Comparison of ENCODE assay signal across 8 cellular contexts in the genomic region with DNA sequence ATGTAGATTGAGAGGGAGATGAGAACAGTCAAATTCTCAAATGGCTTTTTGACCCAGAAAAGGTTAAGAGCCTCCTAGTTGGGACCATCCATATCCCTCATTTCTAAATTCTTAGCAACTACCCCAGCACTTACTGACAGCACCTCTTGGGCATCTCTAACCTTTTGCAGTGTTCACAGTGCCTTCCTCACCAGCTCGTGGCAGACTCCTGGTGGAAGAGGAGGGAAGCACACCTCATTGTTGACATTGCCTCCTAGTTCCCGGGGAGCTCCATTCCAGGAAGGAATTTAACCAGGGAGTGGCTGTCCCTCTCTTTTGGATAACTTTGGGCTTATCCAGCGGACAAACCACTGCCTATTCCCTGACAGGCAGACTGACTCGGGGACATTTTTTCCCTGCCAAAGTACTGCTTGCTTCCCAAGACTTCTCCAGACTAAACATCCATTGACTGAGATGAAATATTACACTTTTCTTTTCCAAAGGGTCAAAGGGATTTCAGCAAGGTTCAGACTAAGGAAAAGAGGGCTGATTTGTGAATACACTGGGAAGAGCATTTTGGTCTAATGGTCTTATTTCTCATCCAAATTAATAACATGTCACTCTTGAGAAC. TPM values are rescaled to one million over a fixed set of nuclear protein-coding genes. Genes with fewer than 3 reads are reported as not detected.
DNase-seq lines count a peak whose midpoint lies in the region; ATAC-seq and TF ChIP-seq lines count a peak whose summit lies in the region.

No MANE protein-coding gene starts in this region.

- peak; percentile 89 for TF ChIP-seq CTCF in A673 (conservative IDR thresholded peaks at IDR 0.05; ENCODE audit: low read depth, low read length)
- peak; percentile 59 for TF ChIP-seq CTCF in GM13976 (IDR thresholded peaks at IDR 0.05; ENCODE audit: borderline replicate concordance, control extremely low read depth, extremely low read depth, insufficient read depth, missing control alignments)
- TF ChIP-seq CTCF in MM.1S (IDR thresholded peaks at IDR 0.05; ENCODE audit: low read length), result peak; percentile 64
- peak; percentile 71 for TF ChIP-seq CTCF in SK-N-SH (IDR thresholded peaks at IDR 0.05)
- peak; percentile 53 to 80 for TF ChIP-seq CTCF in right atrium auricular region (IDR thresholded peaks at IDR 0.05)
- TF ChIP-seq CTCF in smooth muscle cell (IDR thresholded peaks at IDR 0.05; ENCODE audit: borderline replicate concordance, insufficient read depth, poor library complexity, severe bottlenecking), result peak; percentile 75

- in situ Hi-C loops in GM13976 (cut with MboI; ENCODE audit: low sequenced_read_pairs, unreplicated experiment), result no loop called here

- H3K27me3 ChIP-seq in A673 (replicated peaks; ENCODE audit: insufficient read depth, low read depth, low read length, poor library complexity), result no peaks in the 10 kb centered on the region
- no peaks in the 10 kb centered on the region for H3K27me3 ChIP-seq in MM.1S (replicated peaks; ENCODE audit: insufficient read depth, low read length)
- peaks cover 21% of the 10 kb centered on the region; the same call in 1 of the 2 replicates for H3K27me3 ChIP-seq in SK-N-SH (ENCODE audit: insufficient read depth)
- no peaks in the 10 kb centered on the region for H3K27me3 ChIP-seq in right atrium auricular region
- no peaks in the 10 kb centered on the region for H3K27me3 ChIP-seq in smooth muscle cell (ENCODE audit: low read depth)

- H3K4me2 ChIP-seq in MM.1S (ENCODE audit: low read depth, low read length), result no peak overlapping the region
- no peak overlapping the region for H3K4me2 ChIP-seq in SK-N-SH
- no peak overlapping the region for H3K4me2 ChIP-seq in smooth muscle cell

- no peaks in the 10 kb centered on the region for H4K20me1 ChIP-seq in MM.1S (ENCODE audit: insufficient read depth, low read length)
- no peaks in the 10 kb centered on the region for H4K20me1 ChIP-seq in SK-N-SH (ENCODE audit: insufficient read depth)
- H4K20me1 ChIP-seq in smooth muscle cell (ENCODE audit: low read depth), result no peaks in the 10 kb centered on the region

- peak; percentile 60 for ATAC-seq in activated naive CD8-positive, alpha-beta T cell treated with anti-CD3 and anti-CD28 coated beads, Interleukin-2, amount 50 U/mL, for 24 hours
- ATAC-seq in GM19467 (IDR thresholded peaks at IDR 0.05; ENCODE audit: unreplicated experiment), result no peak

- H2AFZ ChIP-seq in MM.1S (ENCODE audit: low read length), result no peak overlapping the region
- H2AFZ ChIP-seq in SK-N-SH (ENCODE audit: low read depth), result peak overlapping the region; percentile 52; the same call in 1 of the 2 replicates
- H2AFZ ChIP-seq in smooth muscle cell (ENCODE audit: low read depth), result peak overlapping the region; percentile 71

- H3K27ac ChIP-seq in A673 (ENCODE audit: low read depth, low read length, poor library complexity, severe bottlenecking), result no peak overlapping the region
- no peak overlapping the region for H3K27ac ChIP-seq in MM.1S (ENCODE audit: low read length)
- no peak overlapping the region for H3K27ac ChIP-seq in SK-N-SH (ENCODE audit: low read depth in 2 of 2, low read length in 1 of 2)
- H3K27ac ChIP-seq in right atrium auricular region, result no peak overlapping the region
- no peak overlapping the region for H3K27ac ChIP-seq in smooth muscle cell (ENCODE audit: low read depth)

- no peaks in the 10 kb centered on the region for H3K27me3 Mint-ChIP-seq in activated naive CD8-positive, alpha-beta T cell treated with anti-CD3 and anti-CD28 coated beads, Interleukin-2, amount 50 U/mL, for 24 hours

- no peak overlapping the region for H3K9ac ChIP-seq in MM.1S (ENCODE audit: low read length)
- H3K9ac ChIP-seq in SK-N-SH, result no peak overlapping the region
- no peak overlapping the region for H3K9ac ChIP-seq in smooth muscle cell (ENCODE audit: low read depth)

- no peak overlapping the region for H3K4me3 Mint-ChIP-seq in activated naive CD8-positive, alpha-beta T cell treated with anti-CD3 and anti-CD28 coated beads, Interleukin-2, amount 50 U/mL, for 24 hours

- intact Hi-C loops in A673 (cut with micrococcal nuclease; ENCODE audit: unreplicated experiment), result loop anchor here (1.0 to 10.0 kb wide), 4 partner anchors 83 to 348 kb away; no protein-coding TSS in a partner anchor

- no peak overlapping the region for H3K27ac Mint-ChIP-seq in activated naive CD8-positive, alpha-beta T cell treated with anti-CD3 and anti-CD28 coated beads, Interleukin-2, amount 50 U/mL, for 24 hours

- DNase-seq in A673 (ENCODE audit: low spot score), result peak; percentile 80
- DNase-seq in GM13976 (ENCODE audit: low spot score), result peak; percentile 61
- peak; percentile 60 for DNase-seq in MM.1S
- peak; percentile 67 for DNase-seq in SK-N-SH
- DNase-seq in activated naive CD8-positive, alpha-beta T cell treated with anti-CD3 and anti-CD28 coated beads, Interleukin-2, amount 50 U/mL, for 24 hours, result peak; percentile 50
- no peak for DNase-seq in right atrium auricular region (ENCODE audit: low spot score)
- peak; percentile 5 for DNase-seq in smooth muscle cell (lab: John Stamatoyannopoulos, UW; ENCODE audit: unreplicated experiment)

- no peaks in the 10 kb centered on the region for H3K79me2 ChIP-seq in MM.1S (ENCODE audit: low read length)
- no peaks in the 10 kb centered on the region for H3K79me2 ChIP-seq in SK-N-SH (ENCODE audit: insufficient read depth)
- H3K79me2 ChIP-seq in smooth muscle cell (ENCODE audit: low read depth), result no peaks in the 10 kb centered on the region

- no peaks in the 10 kb centered on the region for H3K4me1 Mint-ChIP-seq in activated naive CD8-positive, alpha-beta T cell treated with anti-CD3 and anti-CD28 coated beads, Interleukin-2, amount 50 U/mL, for 24 hours

- no TSS peak for BruUV-seq in A673 (replicated peaks; lab: Mats Ljungman, UMichigan)

- H3K36me3 Mint-ChIP-seq in activated naive CD8-positive, alpha-beta T cell treated with anti-CD3 and anti-CD28 coated beads, Interleukin-2, amount 50 U/mL, for 24 hours (ENCODE audit: low read depth), result no peaks in the 10 kb centered on the region

- no peak overlapping the region for H3K4me3 ChIP-seq in A673 (ENCODE audit: low read depth, low read length, poor library complexity, severe bottlenecking)
- no peak overlapping the region for H3K4me3 ChIP-seq in MM.1S (ENCODE audit: low read length)
- no peak overlapping the region; a peak in 1 of 4 replicates for H3K4me3 ChIP-seq in SK-N-SH (ENCODE audit: low read depth in 2 of 2, low read length in 1 of 2)
- no peak overlapping the region for H3K4me3 ChIP-seq in right atrium auricular region
- no peak overlapping the region for H3K4me3 ChIP-seq in smooth muscle cell

- H3K36me3 ChIP-seq in A673 (ENCODE audit: insufficient read depth, low read length, poor library complexity, severe bottlenecking) (no peaks in the 10 kb centered on the region), MM.1S (replicated peaks; ENCODE audit: insufficient read depth, low read length) (no peaks in the 10 kb centered on the region), SK-N-SH (replicated peaks in 1 of 2; ENCODE audit: control insufficient read depth in 1 of 2, insufficient read depth in 2 of 2, low read length in 1 of 2) (no peaks in the 10 kb centered on the region), right atrium auricular region (no peaks in the 10 kb centered on the region), smooth muscle cell (ENCODE audit: low read depth) (no peaks in the 10 kb centered on the region)

- no peak for TF ChIP-seq EP300 in SK-N-SH (IDR thresholded peaks at IDR 0.05; ENCODE audit: borderline replicate concordance in 1 of 2, low read depth in 1 of 2, low read length in 1 of 2)

- WGBS in SK-N-SH (ENCODE audit: low lambda C conversion rate), result 0% methylated on average over 4 of the region's 4 CpGs
- WGBS in smooth muscle cell (ENCODE audit: low lambda C conversion rate), result 12% methylated on average over 4 of the region's 4 CpGs

- H3K9me2 ChIP-seq in MM.1S (replicated peaks; ENCODE audit: insufficient read depth, low read length), result no peaks in the 10 kb centered on the region
- no peaks in the 10 kb centered on the region for H3K9me2 ChIP-seq in SK-N-SH

- H3K9me3 Mint-ChIP-seq in activated naive CD8-positive, alpha-beta T cell treated with anti-CD3 and anti-CD28 coated beads, Interleukin-2, amount 50 U/mL, for 24 hours, result no peaks in the 10 kb centered on the region

- CTCF ChIA-PET in A673 (lab: Charles Lee) (interaction anchor here (0.5 to 3.7 kb wide), 10 partner anchors 60 to 305 kb away, joined by 3 to 38 read pairs (median 4); a partner anchor contains a TSS), SK-N-SH (lab: Yijun Ruan, JAX) (interaction anchor here (0.5 to 6.1 kb wide), 45 partner anchors 9 to 1085 kb away, joined by 3 to 89 read pairs (median 4); a partner anchor contains a TSS)

- H3F3A ChIP-seq in MM.1S (ENCODE audit: insufficient read depth, low read length), result no peaks in the 10 kb centered on the region
- H3F3A ChIP-seq in SK-N-SH (replicated peaks; ENCODE audit: insufficient read depth), result no peaks in the 10 kb centered on the region
- H3F3A ChIP-seq in smooth muscle cell (ENCODE audit: low read depth), result peaks cover 6% of the 10 kb centered on the region

- no peaks in the 10 kb centered on the region for H3K9me3 ChIP-seq in A673 (ENCODE audit: low read depth, low read length, poor library complexity, severe bottlenecking)
- no peaks in the 10 kb centered on the region for H3K9me3 ChIP-seq in MM.1S (replicated peaks; ENCODE audit: insufficient read depth, low read length)
- no peaks in the 10 kb centered on the region for H3K9me3 ChIP-seq in SK-N-SH
- no peaks in the 10 kb centered on the region for H3K9me3 ChIP-seq in right atrium auricular region
- H3K9me3 ChIP-seq in smooth muscle cell (replicated peaks; ENCODE audit: low read depth), result no peaks in the 10 kb centered on the region

- POLR2A ChIA-PET in A673 (lab: Charles Lee; ENCODE audit: low non-redundant PET), result no interaction called here
- POLR2A ChIA-PET in SK-N-SH (lab: Yijun Ruan, JAX), result no interaction called here

- TF ChIP-seq RAD21 in SK-N-SH (IDR thresholded peaks at IDR 0.05; ENCODE audit: low read length), result peak; percentile 81

- peaks cover 14% of the 10 kb centered on the region for H3K4me1 ChIP-seq in A673 (ENCODE audit: insufficient read depth, low read length, poor library complexity, severe bottlenecking)
- peaks cover 12% of the 10 kb centered on the region; the same call in 1 of the 2 replicates for H3K4me1 ChIP-seq in MM.1S (ENCODE audit: low read length)
- no peaks in the 10 kb centered on the region for H3K4me1 ChIP-seq in SK-N-SH (ENCODE audit: control insufficient read depth in 1 of 2, insufficient read depth in 2 of 2, low read depth in 1 of 2, low read length in 1 of 2)
- H3K4me1 ChIP-seq in right atrium auricular region, result no peaks in the 10 kb centered on the region
- peaks cover 3% of the 10 kb centered on the region for H3K4me1 ChIP-seq in smooth muscle cell (ENCODE audit: low read depth)

RNA-seq across cellular contexts. Expression of a gene that starts 9.0 kb away (rescaled TPM):
- total RNA-seq in A673 (2021) (not detected in 2 replicates), right atrium auricular region (not detected), smooth muscle cell (0.13 TPM in 1 of 2 replicates, not detected in the other)
- polyA plus RNA-seq in SK-N-SH (2012; rRNA removed) (not detected in 2 replicates), smooth muscle cell (not detected in 2 replicates)
- polyA plus RNA-seq in SK-N-SH (2012; cell fraction: cytosol; rRNA removed), result not detected in 2 replicates
- not detected in 2 replicates for polyA plus RNA-seq in SK-N-SH (2012; cell fraction: nucleus; rRNA removed)

RNA-seq across cellular contexts. Expression of a gene that starts 55.0 kb away (rescaled TPM):
- 36.6 and 40.7 TPM in 2 replicates for total RNA-seq in A673 (2021)
- polyA plus RNA-seq in SK-N-SH (2012; rRNA removed), result 15.0 and 18.8 TPM in 2 replicates
- polyA plus RNA-seq in SK-N-SH (2012; cell fraction: cytosol; rRNA removed), result 8.3 and 12.0 TPM in 2 replicates
- polyA plus RNA-seq in SK-N-SH (2012; cell fraction: nucleus; rRNA removed), result 14.3 and 16.8 TPM in 2 replicates
- total RNA-seq in right atrium auricular region, result 10 to 100 TPM; 20.9 to 25.4 TPM
- 9.7 and 10.5 TPM in 2 replicates for total RNA-seq in smooth muscle cell
- 13.9 and 24.1 TPM in 2 replicates for polyA plus RNA-seq in smooth muscle cell
